In genomic region chr4:182369211-182369610, GRCh38 we compare ENCODE assay signal across 23 cellular contexts.
DNase-seq lines count a peak whose midpoint lies in the region; ATAC-seq and TF ChIP-seq lines count a peak whose summit lies in the region.
"Had no signal": no experiment of that assay in that cellular context is flagged by ENCODE, and none has a peak within 500 bp of the region (broad histone marks: within the 10 kb centered on the region; RNA-seq: fewer than 3 reads in every experiment).

No MANE protein-coding gene starts in this region.

- H3K27me3 Mint-ChIP-seq in chondrocyte (ENCODE audit: low read depth) (no peaks in the 10 kb centered on the region), neural crest cell (ENCODE audit: low read depth) (no peaks in the 10 kb centered on the region)
- H3K27me3 Mint-ChIP-seq in stimulated activated memory B cell treated with anti-CD40 and anti-IgM and Interleukin-4, amounts not matched to agents 10 μg/mL and 1 μg/mL and 100 μg/mL, for 72 hours = no peaks in the 10 kb centered on the region
- H3K27me3 Mint-ChIP-seq: activated CD4-positive, alpha-beta T cell treated with anti-CD3 and anti-CD28 coated beads, Interleukin-2, amount 10 ng/mL, durations not matched to agents 7 days and 5 days; type B pancreatic cell had no signal

- H3K27ac Mint-ChIP-seq in chondrocyte (ENCODE audit: unreplicated experiment) (peak overlapping the region; percentile 47), neural crest cell (ENCODE audit: unreplicated experiment) (peak overlapping the region; percentile 36)
- no peak overlapping the region for H3K27ac Mint-ChIP-seq in stimulated activated memory B cell treated with anti-CD40 and anti-IgM and Interleukin-4, amounts not matched to agents 10 μg/mL and 1 μg/mL and 100 μg/mL, for 72 hours
- H3K27ac Mint-ChIP-seq: activated CD4-positive, alpha-beta T cell treated with anti-CD3 and anti-CD28 coated beads, Interleukin-2, amount 10 ng/mL, durations not matched to agents 7 days and 5 days; type B pancreatic cell had no signal

- DNase-seq in EH (ENCODE audit: low read depth) (peak; percentile 71), MV-4-11 (lab: John Stamatoyannopoulos, UW) (peak; percentile 61), chondrocyte (ENCODE audit: low spot score) (no peak), neural crest cell (ENCODE audit: low read depth, low spot score) (no peak), SW480 (ENCODE audit: low spot score) (no peak), NCI-H1092 treated with DMSO at 0.1 percent for 48 hours (lab: John Stamatoyannopoulos, UW) (no peak)
- DNase-seq in activated CD4-positive, alpha-beta T cell treated with anti-CD3 and anti-CD28 coated beads, Interleukin-2, amount 50 U/mL, for 48 hours = no peak
- DNase-seq: activated CD4-positive, alpha-beta T cell treated with anti-CD3 and anti-CD28 coated beads, Interleukin-2, amount 10 ng/mL, durations not matched to agents 7 days and 5 days; activated CD8-positive, alpha-beta memory T cell treated with anti-CD3 and anti-CD28 coated beads, Interleukin-2, amount 50 U/mL, for 48 hours; amygdala; DMS79 treated with DMSO at 0.1 percent for 48 hours; gastrocnemius medialis; left ventricle myocardium superior; NCI-H1092; NCI-H526; nucleus accumbens; retina; stimulated activated naive CD4-positive, alpha-beta T cell had no signal

- H3K4me3 Mint-ChIP-seq in chondrocyte (ENCODE audit: unreplicated experiment) (no peak overlapping the region), neural crest cell (no peak overlapping the region)
- no peak overlapping the region for H3K4me3 Mint-ChIP-seq in stimulated activated memory B cell treated with anti-CD40 and anti-IgM and Interleukin-4, amounts not matched to agents 10 μg/mL and 1 μg/mL and 100 μg/mL, for 72 hours
- H3K4me3 Mint-ChIP-seq: activated CD4-positive, alpha-beta T cell treated with anti-CD3 and anti-CD28 coated beads, Interleukin-2, amount 10 ng/mL, durations not matched to agents 7 days and 5 days; type B pancreatic cell had no signal

- TF ChIP-seq CTCF in chondrocyte (IDR thresholded peaks at IDR 0.05) (no peak), neural crest cell (conservative IDR thresholded peaks at IDR 0.05) (no peak)

- H3K36me3 Mint-ChIP-seq in chondrocyte (ENCODE audit: low read depth) = no peaks in the 10 kb centered on the region
- peaks cover 6% of the 10 kb centered on the region for H3K36me3 Mint-ChIP-seq in neural crest cell (ENCODE audit: low read depth)
- H3K36me3 Mint-ChIP-seq in stimulated activated memory B cell treated with anti-CD40 and anti-IgM and Interleukin-4, amounts not matched to agents 10 μg/mL and 1 μg/mL and 100 μg/mL, for 72 hours = no peaks in the 10 kb centered on the region

- H3K4me1 Mint-ChIP-seq in chondrocyte (ENCODE audit: low read depth) (peaks cover 32% of the 10 kb centered on the region), neural crest cell (peaks cover 20% of the 10 kb centered on the region)
- H3K4me1 Mint-ChIP-seq in stimulated activated memory B cell treated with anti-CD40 and anti-IgM and Interleukin-4, amounts not matched to agents 10 μg/mL and 1 μg/mL and 100 μg/mL, for 72 hours = no peaks in the 10 kb centered on the region
- H3K4me1 Mint-ChIP-seq: activated CD4-positive, alpha-beta T cell treated with anti-CD3 and anti-CD28 coated beads, Interleukin-2, amount 10 ng/mL, durations not matched to agents 7 days and 5 days had no signal

- ATAC-seq in stimulated activated memory B cell treated with anti-CD40 and anti-IgM and Interleukin-4, amounts not matched to agents 10 μg/mL and 1 μg/mL and 100 μg/mL, for 72 hours = no peak
- ATAC-seq: gastrocnemius medialis, HCT116, K562, left ventricle myocardium superior, Panc1 had no signal

- H3K9me3 Mint-ChIP-seq in chondrocyte (ENCODE audit: low read depth) (no peaks in the 10 kb centered on the region), neural crest cell (peaks cover 12% of the 10 kb centered on the region)
- H3K9me3 Mint-ChIP-seq in stimulated activated memory B cell treated with anti-CD40 and anti-IgM and Interleukin-4, amounts not matched to agents 10 μg/mL and 1 μg/mL and 100 μg/mL, for 72 hours = peaks cover 5% of the 10 kb centered on the region
- H3K9me3 Mint-ChIP-seq: activated CD4-positive, alpha-beta T cell treated with anti-CD3 and anti-CD28 coated beads, Interleukin-2, amount 10 ng/mL, durations not matched to agents 7 days and 5 days; type B pancreatic cell had no signal

Comparison
In these comparisons a context has a peak if more than half of its experiments do, and no peak if none do; other contexts are left out.
1. DNase-seq: peak in EH (single experiment) and MV-4-11 (single experiment); none in chondrocyte (single experiment), neural crest cell (single experiment), activated CD4-positive, alpha-beta T cell treated with anti-CD3 and anti-CD28 coated beads, Interleukin-2, amount 50 U/mL, for 48 hours (0 of 2), SW480 (single experiment) and NCI-H1092 treated with DMSO at 0.1 percent for 48 hours (single experiment).